ENCODE assay signal across 1 cellular context in the genomic region with DNA sequence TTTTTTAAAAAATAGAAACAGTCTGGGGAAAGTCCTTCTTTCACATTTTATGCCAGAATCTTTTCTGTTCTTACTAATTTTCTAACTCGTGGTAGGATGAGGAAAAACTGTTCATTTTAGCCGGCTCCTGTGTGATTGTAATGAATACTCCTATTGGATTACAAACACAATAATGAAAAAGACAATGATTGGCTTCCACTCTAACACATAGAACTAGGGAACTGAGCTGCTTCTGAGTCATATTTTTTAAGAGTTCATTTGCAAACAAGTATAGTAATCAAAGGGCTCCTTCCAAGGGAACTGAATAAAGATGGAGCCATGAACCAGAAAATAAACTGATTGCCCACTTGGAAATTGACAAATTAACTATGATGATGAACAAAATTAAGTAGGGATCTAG.
TF ChIP-seq lines count a peak whose summit lies in the region.

No MANE protein-coding gene starts in this region.

TF ChIP-seq in GM23338, 12 proteins besides CTCF, POLR2A, EP300 and RAD21 (continued from another document):
- TF ChIP-seq, protein P1, sequence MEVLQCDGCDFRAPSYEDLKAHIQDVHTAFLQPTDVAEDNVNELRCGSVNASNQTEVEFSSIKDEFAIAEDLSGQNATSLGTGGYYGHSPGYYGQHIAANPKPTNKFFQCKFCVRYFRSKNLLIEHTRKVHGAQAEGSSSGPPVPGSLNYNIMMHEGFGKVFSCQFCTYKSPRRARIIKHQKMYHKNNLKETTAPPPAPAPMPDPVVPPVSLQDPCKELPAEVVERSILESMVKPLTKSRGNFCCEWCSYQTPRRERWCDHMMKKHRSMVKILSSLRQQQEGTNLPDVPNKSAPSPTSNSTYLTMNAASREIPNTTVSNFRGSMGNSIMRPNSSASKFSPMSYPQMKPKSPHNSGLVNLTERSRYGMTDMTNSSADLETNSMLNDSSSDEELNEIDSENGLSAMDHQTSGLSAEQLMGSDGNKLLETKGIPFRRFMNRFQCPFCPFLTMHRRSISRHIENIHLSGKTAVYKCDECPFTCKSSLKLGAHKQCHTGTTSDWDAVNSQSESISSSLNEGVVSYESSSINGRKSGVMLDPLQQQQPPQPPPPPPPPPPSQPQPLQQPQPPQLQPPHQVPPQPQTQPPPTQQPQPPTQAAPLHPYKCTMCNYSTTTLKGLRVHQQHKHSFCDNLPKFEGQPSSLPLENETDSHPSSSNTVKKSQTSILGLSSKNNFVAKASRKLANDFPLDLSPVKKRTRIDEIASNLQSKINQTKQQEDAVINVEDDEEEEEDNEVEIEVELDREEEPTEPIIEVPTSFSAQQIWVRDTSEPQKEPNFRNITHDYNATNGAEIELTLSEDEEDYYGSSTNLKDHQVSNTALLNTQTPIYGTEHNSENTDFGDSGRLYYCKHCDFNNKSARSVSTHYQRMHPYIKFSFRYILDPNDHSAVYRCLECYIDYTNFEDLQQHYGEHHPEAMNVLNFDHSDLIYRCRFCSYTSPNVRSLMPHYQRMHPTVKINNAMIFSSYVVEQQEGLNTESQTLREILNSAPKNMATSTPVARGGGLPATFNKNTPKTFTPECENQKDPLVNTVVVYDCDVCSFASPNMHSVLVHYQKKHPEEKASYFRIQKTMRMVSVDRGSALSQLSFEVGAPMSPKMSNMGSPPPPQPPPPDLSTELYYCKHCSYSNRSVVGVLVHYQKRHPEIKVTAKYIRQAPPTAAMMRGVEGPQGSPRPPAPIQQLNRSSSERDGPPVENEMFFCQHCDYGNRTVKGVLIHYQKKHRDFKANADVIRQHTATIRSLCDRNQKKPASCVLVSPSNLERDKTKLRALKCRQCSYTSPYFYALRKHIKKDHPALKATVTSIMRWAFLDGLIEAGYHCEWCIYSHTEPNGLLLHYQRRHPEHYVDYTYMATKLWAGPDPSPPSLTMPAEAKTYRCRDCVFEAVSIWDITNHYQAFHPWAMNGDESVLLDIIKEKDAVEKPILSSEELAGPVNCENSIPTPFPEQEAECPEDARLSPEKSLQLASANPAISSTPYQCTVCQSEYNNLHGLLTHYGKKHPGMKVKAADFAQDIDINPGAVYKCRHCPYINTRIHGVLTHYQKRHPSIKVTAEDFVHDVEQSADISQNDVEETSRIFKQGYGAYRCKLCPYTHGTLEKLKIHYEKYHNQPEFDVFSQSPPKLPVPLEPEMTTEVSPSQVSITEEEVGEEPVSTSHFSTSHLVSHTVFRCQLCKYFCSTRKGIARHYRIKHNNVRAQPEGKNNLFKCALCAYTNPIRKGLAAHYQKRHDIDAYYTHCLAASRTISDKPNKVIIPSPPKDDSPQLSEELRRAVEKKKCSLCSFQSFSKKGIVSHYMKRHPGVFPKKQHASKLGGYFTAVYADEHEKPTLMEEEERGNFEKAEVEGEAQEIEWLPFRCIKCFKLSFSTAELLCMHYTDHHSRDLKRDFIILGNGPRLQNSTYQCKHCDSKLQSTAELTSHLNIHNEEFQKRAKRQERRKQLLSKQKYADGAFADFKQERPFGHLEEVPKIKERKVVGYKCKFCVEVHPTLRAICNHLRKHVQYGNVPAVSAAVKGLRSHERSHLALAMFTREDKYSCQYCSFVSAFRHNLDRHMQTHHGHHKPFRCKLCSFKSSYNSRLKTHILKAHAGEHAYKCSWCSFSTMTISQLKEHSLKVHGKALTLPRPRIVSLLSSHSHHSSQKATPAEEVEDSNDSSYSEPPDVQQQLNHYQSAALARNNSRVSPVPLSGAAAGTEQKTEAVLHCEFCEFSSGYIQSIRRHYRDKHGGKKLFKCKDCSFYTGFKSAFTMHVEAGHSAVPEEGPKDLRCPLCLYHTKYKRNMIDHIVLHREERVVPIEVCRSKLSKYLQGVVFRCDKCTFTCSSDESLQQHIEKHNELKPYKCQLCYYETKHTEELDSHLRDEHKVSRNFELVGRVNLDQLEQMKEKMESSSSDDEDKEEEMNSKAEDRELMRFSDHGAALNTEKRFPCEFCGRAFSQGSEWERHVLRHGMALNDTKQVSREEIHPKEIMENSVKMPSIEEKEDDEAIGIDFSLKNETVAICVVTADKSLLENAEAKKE (CRISPR knock-in tag; IDR thresholded peaks at IDR 0.05) = no peak
- no peak for TF ChIP-seq ZNF114 (CRISPR knock-in tag; IDR thresholded peaks at IDR 0.05)
- no peak for TF ChIP-seq ZNF331 (CRISPR knock-in tag; IDR thresholded peaks at IDR 0.05; ENCODE audit: low read depth)
- TF ChIP-seq NANOG (IDR thresholded peaks at IDR 0.05; ENCODE audit: borderline replicate concordance) = no peak
- TF ChIP-seq POLR2AphosphoS5 (IDR thresholded peaks at IDR 0.05; ENCODE audit: low read depth) = no peak
- no peak for TF ChIP-seq JUNB (IDR thresholded peaks at IDR 0.05; ENCODE audit: unreplicated experiment)
- TF ChIP-seq, protein P2, sequence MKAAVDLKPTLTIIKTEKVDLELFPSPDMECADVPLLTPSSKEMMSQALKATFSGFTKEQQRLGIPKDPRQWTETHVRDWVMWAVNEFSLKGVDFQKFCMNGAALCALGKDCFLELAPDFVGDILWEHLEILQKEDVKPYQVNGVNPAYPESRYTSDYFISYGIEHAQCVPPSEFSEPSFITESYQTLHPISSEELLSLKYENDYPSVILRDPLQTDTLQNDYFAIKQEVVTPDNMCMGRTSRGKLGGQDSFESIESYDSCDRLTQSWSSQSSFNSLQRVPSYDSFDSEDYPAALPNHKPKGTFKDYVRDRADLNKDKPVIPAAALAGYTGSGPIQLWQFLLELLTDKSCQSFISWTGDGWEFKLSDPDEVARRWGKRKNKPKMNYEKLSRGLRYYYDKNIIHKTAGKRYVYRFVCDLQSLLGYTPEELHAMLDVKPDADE (IDR thresholded peaks at IDR 0.05) = no peak
- TF ChIP-seq EZH2 (IDR thresholded peaks at IDR 0.05; ENCODE audit: low read depth, unreplicated experiment) = no peak
